ENCODE assay signal across 13 cellular contexts in the genomic region with DNA sequence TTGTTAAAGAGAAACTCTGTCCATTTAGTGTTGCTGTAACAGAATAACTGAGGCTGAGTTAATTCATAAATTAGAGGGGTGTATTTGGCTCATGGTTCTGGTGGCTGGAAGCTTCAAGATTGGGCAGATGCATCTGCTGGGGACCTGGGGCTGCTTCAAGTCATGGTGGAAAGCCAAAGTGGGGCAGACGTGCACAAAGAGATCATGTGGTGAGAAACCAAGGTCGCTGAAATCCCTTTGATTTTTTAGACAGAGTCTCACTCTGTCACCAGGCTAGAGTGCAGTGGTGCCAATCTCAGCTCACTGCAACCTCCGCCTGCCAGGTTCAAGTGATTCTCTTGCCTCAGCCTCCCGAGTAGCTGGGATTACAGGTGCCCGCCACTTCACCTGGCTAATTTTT.
"Had no signal": no experiment of that assay in that cellular context is flagged by ENCODE, and none has a peak within 500 bp of the region (broad histone marks: within the 10 kb centered on the region; RNA-seq: fewer than 3 reads in every experiment).

No MANE protein-coding gene starts in this region.

- H3K36me3 ChIP-seq: transverse colon had no signal

- H3K4me3 Mint-ChIP-seq: nephron progenitor cell; stimulated activated naive B cell treated with anti-CD40 and anti-IgM and Interleukin-4, amounts not matched to agents 10 μg/mL and 1 μg/mL and 100 μg/mL, for 72 hours had no signal

- H3K4me3 ChIP-seq: cardiac muscle cell, spleen, transverse colon had no signal

- DNase-seq: activated CD4-positive, alpha-beta T cell treated with anti-CD3 and anti-CD28 coated beads, Interleukin-2, amount 50 U/mL, for 4 hours; activated CD4-positive, CD25-positive, alpha-beta regulatory T cell; activated effector memory CD4-positive, alpha-beta T cell treated with Interleukin-2 at 50 U/mL for 16 hours; foreskin keratinocyte; nephron progenitor cell; spleen; stimulated activated CD4-positive, alpha-beta T cell treated with anti-CD3 and anti-CD28 coated beads, Interleukin-1b, Interleukin-23, amount 100 ng/mL, for 48 hours; stimulated activated naive B cell treated with anti-CD40 and anti-IgM and Interleukin-4, amounts not matched to agents 10 μg/mL and 1 μg/mL and 100 μg/mL, for 72 hours; substantia nigra; transverse colon had no signal

- H3K9me3 ChIP-seq: transverse colon had no signal

- H3K27me3 Mint-ChIP-seq: stimulated activated naive B cell treated with anti-CD40 and anti-IgM and Interleukin-4, amounts not matched to agents 10 μg/mL and 1 μg/mL and 100 μg/mL, for 72 hours had no signal

- H3K4me1 ChIP-seq: foreskin keratinocyte had no signal

- H3K4me1 Mint-ChIP-seq: nephron progenitor cell had no signal

- H3K9me3 Mint-ChIP-seq: T-helper 1 cell treated with Interleukin-12 subunit alpha and Interleukin-12 subunit beta and Interleukin-4 antibody, amounts not matched to agents 30 μg/mL and 1 μg/mL, for 36 hours had no signal

- H3K27ac ChIP-seq: cardiac muscle cell, foreskin keratinocyte, transverse colon had no signal

- H3K27ac Mint-ChIP-seq: T-helper 1 cell treated with Interleukin-12 subunit alpha and Interleukin-12 subunit beta and Interleukin-4 antibody, amounts not matched to agents 30 μg/mL and 1 μg/mL, for 36 hours had no signal

- ATAC-seq: foreskin keratinocyte; sciatic nerve; stimulated activated naive B cell treated with anti-CD40 and anti-IgM and Interleukin-4, amounts not matched to agents 10 μg/mL and 1 μg/mL and 100 μg/mL, for 72 hours had no signal

- H3K27me3 ChIP-seq: cardiac muscle cell, foreskin keratinocyte, spleen, transverse colon had no signal
